In genomic region chr3:138625707-138626365, GRCh38 we compare ENCODE assay signal across 23 cellular contexts. TPM values are rescaled to one million over a fixed set of nuclear protein-coding genes. Genes with fewer than 3 reads are reported as not detected.
DNase-seq lines count a peak whose midpoint lies in the region; ATAC-seq, FAIRE-seq and TF ChIP-seq lines count a peak whose summit lies in the region.
"Had no signal": no experiment of that assay in that cellular context is flagged by ENCODE, and none has a peak within 500 bp of the region (broad histone marks: within the 10 kb centered on the region; RNA-seq: fewer than 3 reads in every experiment).

No MANE protein-coding gene starts in this region.

- BruUV-seq in endothelial cell of umbilical vein (replicated peaks; lab: Mats Ljungman, UMichigan): no TSS peak

- H3K4me1 ChIP-seq in endothelial cell of umbilical vein (ENCODE audit: control insufficient read depth, extremely low read depth, insufficient read depth, low read length): no peaks in the 10 kb centered on the region
- no peaks in the 10 kb centered on the region for H3K4me1 ChIP-seq in GM23338 (ENCODE audit: insufficient read depth)
- H3K4me1 ChIP-seq: upper lobe of left lung had no signal

- dilution Hi-C loops in endothelial cell of umbilical vein (cut with MboI; ENCODE audit: extremely low pct_ligation_motif_present, low sequenced_read_pairs): no loop called here

- H3K27me3 Mint-ChIP-seq in activated T-helper 1 cell treated with anti-CD3 and anti-CD28 coated beads, Interleukin-12 subunit alpha, Interleukin-12 subunit beta, Interleukin-2, Interleukin-4 antibody, amounts not matched to agents 30 ng/mL and 10 ng/mL and 1 ng/mL, durations not matched to agents 14 hours and 24 hours and 36 hours (ENCODE audit: insufficient read depth): no peaks in the 10 kb centered on the region
- peaks cover 2% of the 10 kb centered on the region for H3K27me3 Mint-ChIP-seq in GM23338 (ENCODE audit: insufficient read depth, low read depth, poor library complexity)
- H3K27me3 Mint-ChIP-seq: activated CD4-positive, alpha-beta T cell treated with anti-CD3 and anti-CD28 coated beads, Interleukin-2, amount 10 ng/mL, durations not matched to agents 24 days and 14 days; brain; effector memory CD8-positive, alpha-beta T cell; naive thymus-derived CD8-positive, alpha-beta T cell had no signal

- H3K27me3 ChIP-seq in endothelial cell of umbilical vein (ENCODE audit: control insufficient read depth in 2 of 2, insufficient read depth in 2 of 2, low read length in 2 of 2) (no peaks in the 10 kb centered on the region), GM23338 (ENCODE audit: insufficient read depth) (no peaks in the 10 kb centered on the region)
- H3K27me3 ChIP-seq: upper lobe of left lung had no signal

- H4K20me1 ChIP-seq in endothelial cell of umbilical vein (replicated peaks; ENCODE audit: control insufficient read depth, extremely low read depth, insufficient read depth, low read length) (no peaks in the 10 kb centered on the region), GM23338 (replicated peaks; ENCODE audit: insufficient read depth) (no peaks in the 10 kb centered on the region)

- no peaks in the 10 kb centered on the region for H3K9me3 Mint-ChIP-seq in activated T-helper 1 cell treated with anti-CD3 and anti-CD28 coated beads, Interleukin-12 subunit alpha, Interleukin-12 subunit beta, Interleukin-2, Interleukin-4 antibody, amounts not matched to agents 30 ng/mL and 10 ng/mL and 1 ng/mL, durations not matched to agents 14 hours and 24 hours and 36 hours
- H3K9me3 Mint-ChIP-seq in GM23338: no peaks in the 10 kb centered on the region
- H3K9me3 Mint-ChIP-seq: activated CD4-positive, alpha-beta T cell treated with anti-CD3 and anti-CD28 coated beads, Interleukin-2, amount 10 ng/mL, durations not matched to agents 24 days and 14 days; activated T-helper 2 cell treated with anti-CD3 and anti-CD28 coated beads, Interferon-gamma antibody, Interleukin-2, Interleukin-4, amounts not matched to agents 10 μg/mL and 5 μg/mL and 100 μg/mL, durations not matched to agents 14 hours and 24 hours and 36 hours; effector memory CD8-positive, alpha-beta T cell; naive thymus-derived CD8-positive, alpha-beta T cell; T-helper 2 cell treated with Interferon-gamma antibody and Interleukin-4, amounts not matched to agents 5 μg/mL and 100 μg/mL, for 36 hours had no signal

- TF ChIP-seq POLR2A in endothelial cell of umbilical vein (IDR thresholded peaks at IDR 0.05; ENCODE audit: low read depth, low read length): no peak

- no peaks in the 10 kb centered on the region for H3K9me3 ChIP-seq in endothelial cell of umbilical vein (replicated peaks; ENCODE audit: control insufficient read depth, insufficient read depth, low read length)
- H3K9me3 ChIP-seq: upper lobe of left lung had no signal

- H3K27ac Mint-ChIP-seq in activated T-helper 1 cell treated with anti-CD3 and anti-CD28 coated beads, Interleukin-12 subunit alpha, Interleukin-12 subunit beta, Interleukin-2, Interleukin-4 antibody, amounts not matched to agents 30 ng/mL and 10 ng/mL and 1 ng/mL, durations not matched to agents 14 hours and 24 hours and 36 hours: no peak overlapping the region
- H3K27ac Mint-ChIP-seq in GM23338: no peak overlapping the region
- H3K27ac Mint-ChIP-seq: activated CD4-positive, alpha-beta T cell treated with anti-CD3 and anti-CD28 coated beads, Interleukin-2, amount 10 ng/mL, durations not matched to agents 24 days and 14 days; activated T-helper 2 cell treated with anti-CD3 and anti-CD28 coated beads, Interferon-gamma antibody, Interleukin-2, Interleukin-4, amounts not matched to agents 10 μg/mL and 5 μg/mL and 100 μg/mL, durations not matched to agents 14 hours and 24 hours and 36 hours; brain; effector memory CD8-positive, alpha-beta T cell; naive thymus-derived CD8-positive, alpha-beta T cell; T-helper 2 cell treated with Interferon-gamma antibody and Interleukin-4, amounts not matched to agents 5 μg/mL and 100 μg/mL, for 36 hours had no signal

- H3K4me2 ChIP-seq in endothelial cell of umbilical vein (ENCODE audit: insufficient read depth, low read length) (no peak overlapping the region), GM23338 (no peak overlapping the region)

- H3K36me3 Mint-ChIP-seq in activated T-helper 1 cell treated with anti-CD3 and anti-CD28 coated beads, Interleukin-12 subunit alpha, Interleukin-12 subunit beta, Interleukin-2, Interleukin-4 antibody, amounts not matched to agents 30 ng/mL and 10 ng/mL and 1 ng/mL, durations not matched to agents 14 hours and 24 hours and 36 hours (ENCODE audit: low read depth): no peaks in the 10 kb centered on the region
- no peaks in the 10 kb centered on the region for H3K36me3 Mint-ChIP-seq in GM23338 (ENCODE audit: low read depth)
- H3K36me3 Mint-ChIP-seq: brain had no signal

- FAIRE-seq in endothelial cell of umbilical vein (lab: Jason Lieb, UNC): no peak
- FAIRE-seq: HepG2 had no signal

- no peaks in the 10 kb centered on the region for H3K36me3 ChIP-seq in endothelial cell of umbilical vein (ENCODE audit: control insufficient read depth in 2 of 2, extremely low read depth in 1 of 2, insufficient read depth in 2 of 2, low read length in 2 of 2)
- no peaks in the 10 kb centered on the region for H3K36me3 ChIP-seq in GM23338 (ENCODE audit: insufficient read depth)

- no peaks in the 10 kb centered on the region for H3K79me2 ChIP-seq in endothelial cell of umbilical vein (ENCODE audit: control insufficient read depth, insufficient read depth, low read length)
- no peaks in the 10 kb centered on the region for H3K79me2 ChIP-seq in GM23338 (replicated peaks; ENCODE audit: insufficient read depth)

- H3K9ac ChIP-seq in endothelial cell of umbilical vein (replicated peaks; ENCODE audit: extremely low read depth, insufficient read depth, low read length): no peak overlapping the region

- intact Hi-C loops in endothelial cell of umbilical vein (cut with micrococcal nuclease): no loop called here
- intact Hi-C loops in activated T-helper 1 cell treated with anti-CD3 and anti-CD28 coated beads, Interleukin-12 subunit alpha, Interleukin-12 subunit beta, Interleukin-2, Interleukin-4 antibody, amounts not matched to agents 30 ng/mL and 10 ng/mL and 1 ng/mL, durations not matched to agents 14 hours and 24 hours and 36 hours (cut with micrococcal nuclease): no loop called here

- H3K27ac ChIP-seq in RWPE1: no peak overlapping the region
- no peak overlapping the region for H3K27ac ChIP-seq in endothelial cell of umbilical vein (ENCODE audit: insufficient read depth, low read depth, low read length)
- H3K27ac ChIP-seq in GM23338 (ENCODE audit: low read depth): no peak overlapping the region
- H3K27ac ChIP-seq: C4-2B, upper lobe of left lung had no signal

- H3K4me3 ChIP-seq in endothelial cell of umbilical vein (replicated peaks in 1 of 3; ENCODE audit: insufficient read depth in 1 of 3, low read depth in 1 of 3, low read length in 3 of 3): no peak overlapping the region
- H3K4me3 ChIP-seq in GM23338: no peak overlapping the region
- H3K4me3 ChIP-seq: upper lobe of left lung had no signal

- no peaks in the 10 kb centered on the region for H3K9me2 ChIP-seq in GM23338 (ENCODE audit: insufficient read depth)

- H3K4me3 Mint-ChIP-seq in activated T-helper 1 cell treated with anti-CD3 and anti-CD28 coated beads, Interleukin-12 subunit alpha, Interleukin-12 subunit beta, Interleukin-2, Interleukin-4 antibody, amounts not matched to agents 30 ng/mL and 10 ng/mL and 1 ng/mL, durations not matched to agents 14 hours and 24 hours and 36 hours: no peak overlapping the region
- H3K4me3 Mint-ChIP-seq in GM23338: no peak overlapping the region
- H3K4me3 Mint-ChIP-seq: activated CD4-positive, alpha-beta T cell treated with anti-CD3 and anti-CD28 coated beads, Interleukin-2, amount 10 ng/mL, durations not matched to agents 24 days and 14 days; brain; effector memory CD8-positive, alpha-beta T cell; naive thymus-derived CD8-positive, alpha-beta T cell; T-helper 2 cell treated with Interferon-gamma antibody and Interleukin-4, amounts not matched to agents 5 μg/mL and 100 μg/mL, for 36 hours had no signal

- DNase-seq in GM03348 (ENCODE audit: low spot score): peak; percentile 11
- peak; percentile 74 for DNase-seq in RWPE1 (ENCODE audit: low spot score)
- peak; percentile 7 for DNase-seq in endothelial cell of umbilical vein (ENCODE audit: low read depth, low spot score)
- DNase-seq in omental fat pad (ENCODE audit: low spot score): no peak
- DNase-seq in activated T-helper 1 cell treated with anti-CD3 and anti-CD28 coated beads, Interleukin-12 subunit alpha, Interleukin-12 subunit beta, Interleukin-2, Interleukin-4 antibody, amounts not matched to agents 30 ng/mL and 10 ng/mL and 1 ng/mL, durations not matched to agents 14 hours and 24 hours and 36 hours (ENCODE audit: low spot score): no peak
- DNase-seq in GM23338 (ENCODE audit: low spot score): no peak
- no peak for DNase-seq in NCI-H1048 (lab: John Stamatoyannopoulos, UW)
- DNase-seq: activated CD4-positive, alpha-beta T cell treated with anti-CD3 and anti-CD28 coated beads, Interleukin-2, amount 10 ng/mL, durations not matched to agents 24 days and 14 days; effector memory CD8-positive, alpha-beta T cell; hippocampal formation; left ventricle myocardium superior; naive thymus-derived CD8-positive, alpha-beta T cell; NCI-H1105 treated with DMSO at 0.1 percent for 48 hours; retina; RPMI8226; stimulated activated CD4-positive, alpha-beta T cell treated with anti-CD3 and anti-CD28 coated beads, Interleukin-2, amount 100 ng/mL, for 24 hours; upper lobe of left lung had no signal

- CTCF ChIA-PET in RWPE1 (lab: Yijun Ruan, JAX) (interaction anchor here (0.6 to 1.6 kb wide), 3 partner anchors 279 to 298 kb away, joined by 4 to 8 read pairs (median 6); no protein-coding TSS in a partner anchor), endothelial cell of umbilical vein (lab: Charles Lee) (interaction anchor here (1.1 to 1.6 kb wide), 4 partner anchors 11 to 298 kb away, joined by 3 to 8 read pairs (median 4); no protein-coding TSS in a partner anchor)

- POLR2A ChIA-PET in RWPE1 (lab: Yijun Ruan, JAX; ENCODE audit: low non-redundant PET): interaction anchor here (0.7 kb wide), 1 partner anchor 31 kb away, joined by 3 read pairs; no protein-coding TSS in a partner anchor
- POLR2A ChIA-PET in endothelial cell of umbilical vein (lab: Charles Lee): no interaction called here

- H3F3A ChIP-seq in GM23338 (replicated peaks; ENCODE audit: low read depth): no peaks in the 10 kb centered on the region

- H2AFZ ChIP-seq in endothelial cell of umbilical vein (ENCODE audit: low read depth, low read length) (no peak overlapping the region), GM23338 (no peak overlapping the region)

- no peaks in the 10 kb centered on the region for H3K9me1 ChIP-seq in endothelial cell of umbilical vein (replicated peaks; ENCODE audit: control insufficient read depth, extremely low read depth, insufficient read depth, low read length)

- no peak for TF ChIP-seq CTCF in RWPE1 (conservative IDR thresholded peaks at IDR 0.05; ENCODE audit: low read depth)
- no peak for TF ChIP-seq CTCF in endothelial cell of umbilical vein (IDR thresholded peaks at IDR 0.05; ENCODE audit: extremely low read depth in 1 of 2, insufficient read depth in 1 of 2, low read depth in 1 of 2, low read length in 2 of 2)
- no peak for TF ChIP-seq CTCF in omental fat pad (IDR thresholded peaks at IDR 0.05)
- no peak for TF ChIP-seq CTCF in GM23338 (conservative IDR thresholded peaks at IDR 0.05; ENCODE audit: low read depth in 2 of 2)

- ATAC-seq in omental fat pad (ENCODE audit: low FRiP score) (peak; percentile 66), GM23338 (no peak), HG02571 (IDR thresholded peaks at IDR 0.05; ENCODE audit: unreplicated experiment) (no peak)
- ATAC-seq: effector memory CD8-positive, alpha-beta T cell; HepG2; left ventricle myocardium superior; naive thymus-derived CD8-positive, alpha-beta T cell had no signal

- H3K4me1 Mint-ChIP-seq in activated T-helper 1 cell treated with anti-CD3 and anti-CD28 coated beads, Interleukin-12 subunit alpha, Interleukin-12 subunit beta, Interleukin-2, Interleukin-4 antibody, amounts not matched to agents 30 ng/mL and 10 ng/mL and 1 ng/mL, durations not matched to agents 14 hours and 24 hours and 36 hours (ENCODE audit: low read depth): no peaks in the 10 kb centered on the region
- H3K4me1 Mint-ChIP-seq in GM23338: no peaks in the 10 kb centered on the region
- H3K4me1 Mint-ChIP-seq: activated CD4-positive, alpha-beta T cell treated with anti-CD3 and anti-CD28 coated beads, Interleukin-2, amount 10 ng/mL, durations not matched to agents 24 days and 14 days; brain; naive thymus-derived CD8-positive, alpha-beta T cell had no signal

RNA-seq across cellular contexts. Expression of gene FAIM, which starts 17.3 kb away (rescaled TPM):
- total RNA-seq in endothelial cell of umbilical vein: 9.9 and 11.9 TPM in 2 replicates
- 1.4 and 2.3 TPM in 2 replicates for polyA plus RNA-seq in endothelial cell of umbilical vein
- 5.3 and 6.5 TPM in 2 replicates for polyA plus RNA-seq in endothelial cell of umbilical vein (2011; cell fraction: cytosol; rRNA removed)
- polyA plus RNA-seq in endothelial cell of umbilical vein (2011; cell fraction: nucleus; rRNA removed): 5.2 and 6.0 TPM in 2 replicates
- 8.1 and 12.2 TPM in 2 replicates for polyA plus RNA-seq in endothelial cell of umbilical vein (2012)
- 2.2 and 3.9 TPM in 2 replicates for polyA minus RNA-seq in endothelial cell of umbilical vein
- 9.2 TPM for polyA minus RNA-seq in endothelial cell of umbilical vein (2011; cell fraction: cytosol; rRNA and poly(A)+ RNA removed)
- 1.1 and 1.7 TPM in 2 replicates for polyA minus RNA-seq in endothelial cell of umbilical vein (2011; cell fraction: nucleus; rRNA and poly(A)+ RNA removed)
- total RNA-seq in omental fat pad: 10 to 100 TPM in 3 of 4 donors, 1 to 10 TPM in 1; 8.9 to 20.5 (median 14.1) TPM
- total RNA-seq in activated T-helper 1 cell treated with anti-CD3 and anti-CD28 coated beads, Interleukin-12 subunit alpha, Interleukin-12 subunit beta, Interleukin-2, Interleukin-4 antibody, amounts not matched to agents 30 ng/mL and 10 ng/mL and 1 ng/mL, durations not matched to agents 14 hours and 24 hours and 36 hours: 1.4 and 2.3 TPM in 2 replicates
- 9.1 and 12.0 TPM in 2 replicates for total RNA-seq in GM23338 (2014; rRNA removed; shearing (Covaris generic))
- polyA plus RNA-seq in GM23338 (2016; fragmentation: Nextera tagmentation; extraction: Ambion mirVana): 29.2 and 29.7 TPM in 2 replicates

RNA-seq across cellular contexts. Expression of gene CEP70, which starts 31.8 kb away (rescaled TPM):
- total RNA-seq in endothelial cell of umbilical vein (14.7 and 16.9 TPM in 2 replicates), omental fat pad (10 to 100 TPM; 10.6 to 15.4 (median 13.8) TPM)
- polyA plus RNA-seq in endothelial cell of umbilical vein (1.2 and 2.1 TPM in 2 replicates), GM23338 (2016; fragmentation: Nextera tagmentation; extraction: Ambion mirVana) (21.5 and 31.4 TPM in 2 replicates)
- polyA plus RNA-seq in endothelial cell of umbilical vein (2011; cell fraction: cytosol; rRNA removed): 4.1 and 4.6 TPM in 2 replicates
- polyA plus RNA-seq in endothelial cell of umbilical vein (2011; cell fraction: nucleus; rRNA removed): 9.1 and 11.5 TPM in 2 replicates
- 10.5 and 17.2 TPM in 2 replicates for polyA plus RNA-seq in endothelial cell of umbilical vein (2012)
- polyA minus RNA-seq in endothelial cell of umbilical vein: 8.6 and 15.2 TPM in 2 replicates
- 10.2 TPM for polyA minus RNA-seq in endothelial cell of umbilical vein (2011; cell fraction: cytosol; rRNA and poly(A)+ RNA removed)
- polyA minus RNA-seq in endothelial cell of umbilical vein (2011; cell fraction: nucleus; rRNA and poly(A)+ RNA removed): 19.7 and 20.5 TPM in 2 replicates
- 2.4 and 3.1 TPM in 2 replicates for total RNA-seq in activated T-helper 1 cell treated with anti-CD3 and anti-CD28 coated beads, Interleukin-12 subunit alpha, Interleukin-12 subunit beta, Interleukin-2, Interleukin-4 antibody, amounts not matched to agents 30 ng/mL and 10 ng/mL and 1 ng/mL, durations not matched to agents 14 hours and 24 hours and 36 hours
- total RNA-seq in GM23338 (2014; rRNA removed; shearing (Covaris generic)): 24.9 and 28.8 TPM in 2 replicates

Comparison
In these comparisons a context has a peak if more than half of its experiments do, and no peak if none do; other contexts are left out.
1. DNase-seq: peak in GM03348 (single experiment), RWPE1 (single experiment) and endothelial cell of umbilical vein (single experiment); none in omental fat pad (single experiment), activated T-helper 1 cell treated with anti-CD3 and anti-CD28 coated beads, Interleukin-12 subunit alpha, Interleukin-12 subunit beta, Interleukin-2, Interleukin-4 antibody, amounts not matched to agents 30 ng/mL and 10 ng/mL and 1 ng/mL, durations not matched to agents 14 hours and 24 hours and 36 hours (single experiment), GM23338 (single experiment) and NCI-H1048 (single experiment).